In genomic region chr2:24048662-24049484, GRCh38 we compare ENCODE assay signal across 9 cellular contexts. TPM values are rescaled to one million over a fixed set of nuclear protein-coding genes. Genes with fewer than 3 reads are reported as not detected.
DNase-seq lines count a peak whose midpoint lies in the region; ATAC-seq and TF ChIP-seq lines count a peak whose summit lies in the region.
"Had no signal": no experiment of that assay in that cellular context is flagged by ENCODE, and none has a peak within 500 bp of the region (broad histone marks: within the 10 kb centered on the region; RNA-seq: fewer than 3 reads in every experiment).

No MANE protein-coding gene starts in this region.

- TSS peak; percentile 59 for BruUV-seq in mammary epithelial cell (replicated peaks; lab: Mats Ljungman, UMichigan)

- H3K79me2 ChIP-seq in mammary epithelial cell (ENCODE audit: insufficient read depth, low read length) (peaks cover 22% of the 10 kb centered on the region), osteoblast (ENCODE audit: insufficient read depth, low read length) (peaks cover 21% of the 10 kb centered on the region)

- H3K9me3 ChIP-seq in mammary epithelial cell (replicated peaks; ENCODE audit: insufficient read depth, low read length) = no peaks in the 10 kb centered on the region
- no peaks in the 10 kb centered on the region for H3K9me3 ChIP-seq in osteoblast (ENCODE audit: low read depth, low read length)
- H3K9me3 ChIP-seq: mucosa of descending colon had no signal

- peak; percentile 75 for DNase-seq in DMS79 treated with DMSO at 0.1 percent for 48 hours (lab: John Stamatoyannopoulos, UW)
- DNase-seq in NCI-H1105 (lab: John Stamatoyannopoulos, UW) = peak; percentile 17
- peak; percentile 6 for DNase-seq in mammary epithelial cell
- peak; percentile 48 for DNase-seq in osteoblast (ENCODE audit: insufficient read length, low spot score, missing footprints)
- no peak for DNase-seq in GF-D8 (lab: John Stamatoyannopoulos, UW)
- no peak for DNase-seq in GOT3 (lab: John Stamatoyannopoulos, UW)
- DNase-seq in HPDE6-E6E7 (ENCODE audit: extremely low spot score) = no peak

- H3K4me3 ChIP-seq in mammary epithelial cell (replicated peaks in 1 of 3; ENCODE audit: insufficient read depth in 1 of 3, low read depth in 2 of 3, low read length in 3 of 3) (peak overlapping the region; percentile 67 to 83 (median 69)), osteoblast (ENCODE audit: insufficient read depth, low read length) (peak overlapping the region; percentile 77)

- dilution Hi-C loops in mammary epithelial cell (cut with HindIII; ENCODE audit: low sequenced_read_pairs) = no loop called here

- H2AFZ ChIP-seq in mammary epithelial cell (ENCODE audit: low read depth, low read length) (peak overlapping the region; percentile 96), osteoblast (ENCODE audit: low read length) (peak overlapping the region; percentile 16)

- H4K20me1 ChIP-seq in mammary epithelial cell (ENCODE audit: insufficient read depth, low read length) (no peaks in the 10 kb centered on the region), osteoblast (ENCODE audit: insufficient read depth, low read length) (no peaks in the 10 kb centered on the region)

- peak overlapping the region; percentile 46 for H3K27ac ChIP-seq in mammary epithelial cell (ENCODE audit: insufficient read depth, low read depth, low read length)
- H3K27ac ChIP-seq in osteoblast (ENCODE audit: low read depth, low read length) = no peak overlapping the region

- H3K4me1 ChIP-seq in mammary epithelial cell (ENCODE audit: insufficient read depth, low read length) = peaks cover 8% of the 10 kb centered on the region
- H3K4me1 ChIP-seq in osteoblast (ENCODE audit: insufficient read depth, low read length) = peaks cover 20% of the 10 kb centered on the region

- H3K4me2 ChIP-seq in mammary epithelial cell (ENCODE audit: insufficient read depth, low read depth, low read length) = peak overlapping the region; percentile 80
- H3K4me2 ChIP-seq in osteoblast (ENCODE audit: insufficient read depth, low read length) = peak overlapping the region; percentile 86

- peak overlapping the region; percentile 29 for H3K9ac ChIP-seq in mammary epithelial cell (ENCODE audit: insufficient read depth, low read length)

- under 1% methylated on average over 23 of the region's 23 CpGs for WGBS in mammary epithelial cell (ENCODE audit: low coverage, missing lambda C conversion rate)

- no peak for TF ChIP-seq CTCF in mammary epithelial cell (conservative IDR thresholded peaks at IDR 0.05 in 1 of 2, IDR thresholded peaks at IDR 0.05 in 1 of 2; ENCODE audit: extremely low read depth in 1 of 2, insufficient read depth in 1 of 2, low read depth in 1 of 2, low read length in 2 of 2)
- TF ChIP-seq CTCF in osteoblast (IDR thresholded peaks at IDR 0.05; ENCODE audit: extremely low read depth, low read depth, low read length) = no peak

- ATAC-seq in GM19455 (IDR thresholded peaks at IDR 0.05; ENCODE audit: unreplicated experiment) = no peak

- CTCF ChIA-PET in mammary epithelial cell (lab: Charles Lee; ENCODE audit: low non-redundant PET) = no interaction called here

- intact Hi-C loops in mammary epithelial cell (cut with micrococcal nuclease) = loop anchor here (1.0 kb wide), 1 partner anchor 27 kb away; the partner anchor contains the start of gene SF3B6

- in situ Hi-C loops in mammary epithelial cell (cut with MboI; ENCODE audit: low sequenced_read_pairs in 2 of 2) = no loop called here

- no peaks in the 10 kb centered on the region for H3K27me3 ChIP-seq in mammary epithelial cell (ENCODE audit: insufficient read depth, low read length)
- H3K27me3 ChIP-seq in osteoblast (ENCODE audit: insufficient read depth, low read length) = peaks cover 3% of the 10 kb centered on the region

- H3K36me3 ChIP-seq in mammary epithelial cell (ENCODE audit: insufficient read depth, low read length) (no peaks in the 10 kb centered on the region), osteoblast (ENCODE audit: insufficient read depth, low read length) (no peaks in the 10 kb centered on the region)

RNA-seq across cellular contexts. Expression of gene FKBP1B, which starts 0.7 kb away (rescaled TPM):
- 10 to 100 TPM; 15.3 to 20.9 TPM for total RNA-seq in mammary epithelial cell
- 45.1 TPM for polyA plus RNA-seq in mammary epithelial cell
- polyA minus RNA-seq in mammary epithelial cell = 25.6 TPM
- total RNA-seq in osteoblast = 2.7 and 3.3 TPM in 2 replicates

RNA-seq across cellular contexts. Expression of gene WDCP, which starts 1.7 kb away (rescaled TPM):
- total RNA-seq in mammary epithelial cell (10 to 100 TPM in 1 of 2 donors, 1 to 10 TPM in 1; 9.0 to 10.1 TPM), osteoblast (8.3 and 9.1 TPM in 2 replicates)
- 10.2 TPM for polyA plus RNA-seq in mammary epithelial cell
- 16.4 TPM for polyA minus RNA-seq in mammary epithelial cell

RNA-seq across cellular contexts. Expression of gene SF3B6, which starts 27.3 kb away (rescaled TPM):
- total RNA-seq in mammary epithelial cell (100 to 1,000 TPM; 101 to 106 TPM), osteoblast (96.6 and 109 TPM in 2 replicates)
- 156 TPM for polyA plus RNA-seq in mammary epithelial cell
- polyA minus RNA-seq in mammary epithelial cell = 37.1 TPM

RNA-seq across cellular contexts. Expression of gene TP53I3, which starts 35.8 kb away (rescaled TPM):
- total RNA-seq in mammary epithelial cell (10 to 100 TPM; 75.3 to 85.8 TPM), osteoblast (59.4 and 79.3 TPM in 2 replicates)
- polyA plus RNA-seq in mammary epithelial cell = 89.8 TPM
- polyA minus RNA-seq in mammary epithelial cell = 68.7 TPM

RNA-seq across cellular contexts. Expression of gene MFSD2B, which starts 39.0 kb away (rescaled TPM):
- total RNA-seq in mammary epithelial cell (under 1 TPM in 1 of 2 donors, not detected in 1; under 0.01 TPM), osteoblast (0.36 TPM in 1 of 2 replicates, not detected in the other)
- polyA plus RNA-seq in mammary epithelial cell = not detected
- not detected for polyA minus RNA-seq in mammary epithelial cell

Comparison
In these comparisons a context has a peak if more than half of its experiments do, and no peak if none do; other contexts are left out.
1. DNase-seq: peak in DMS79 treated with DMSO at 0.1 percent for 48 hours (single experiment), NCI-H1105 (single experiment), mammary epithelial cell (single experiment) and osteoblast (single experiment); none in GF-D8 (single experiment), GOT3 (single experiment) and HPDE6-E6E7 (single experiment).